In genomic region chr9:6692891-6693361, GRCh38 we compare ENCODE assay signal across 22 cellular contexts. TPM values are rescaled to one million over a fixed set of nuclear protein-coding genes. Genes with fewer than 3 reads are reported as not detected.
DNase-seq lines count a peak whose midpoint lies in the region; ATAC-seq lines count a peak whose summit lies in the region.
"Had no signal": no experiment of that assay in that cellular context is flagged by ENCODE, and none has a peak within 500 bp of the region (broad histone marks: within the 10 kb centered on the region; RNA-seq: fewer than 3 reads in every experiment).

No MANE protein-coding gene starts in this region.

- no peaks in the 10 kb centered on the region for H3K79me1 ChIP-seq in mesendoderm (ENCODE audit: low read length)

- H3K27me3 ChIP-seq in mesendoderm (ENCODE audit: insufficient read depth, low read length, poor library complexity), result no peaks in the 10 kb centered on the region
- H3K27me3 ChIP-seq: right lobe of liver, tibial nerve had no signal

- H3K4ac ChIP-seq in mesendoderm (ENCODE audit: low read depth, low read length), result no peak overlapping the region

- no peak overlapping the region for H4K5ac ChIP-seq in mesendoderm (ENCODE audit: low read length)

- no peaks in the 10 kb centered on the region for H3K4me1 ChIP-seq in mesendoderm (ENCODE audit: control insufficient read depth, low read depth, low read length)
- H3K4me1 ChIP-seq: right lobe of liver, tibial nerve had no signal

- H3K4me3 ChIP-seq in mesendoderm (ENCODE audit: low read length), result no peak overlapping the region
- H3K4me3 ChIP-seq: lung, right lobe of liver, tibial nerve had no signal

- no peak overlapping the region for H3K4me3 Mint-ChIP-seq in activated naive CD8-positive, alpha-beta T cell treated with anti-CD3 and anti-CD28 coated beads, Interleukin-2, amount 50 U/mL, for 24 hours
- no peak overlapping the region for H3K4me3 Mint-ChIP-seq in activated T-cell treated with anti-CD3 and anti-CD28 coated beads, Interleukin-2, amount 50 U/mL, for 72 hours
- H3K4me3 Mint-ChIP-seq: activated CD8-positive, alpha-beta T cell treated with anti-CD3 and anti-CD28 coated beads, Interleukin-2, amount 10 ng/mL, durations not matched to agents 7 days and 5 days; activated naive CD4-positive, alpha-beta T cell treated with anti-CD3 and anti-CD28 coated beads, Interleukin-2, amount 50 U/mL, for 24 hours; naive thymus-derived CD4-positive, alpha-beta T cell had no signal

- no peak overlapping the region for H3K9ac ChIP-seq in mesendoderm (ENCODE audit: low read length)

- H3K56ac ChIP-seq in mesendoderm (ENCODE audit: low read length), result no peak overlapping the region

- no peak overlapping the region for H3K23ac ChIP-seq in mesendoderm (ENCODE audit: low read length)

- ATAC-seq in GM18498 (IDR thresholded peaks at IDR 0.05; ENCODE audit: unreplicated experiment), result peak; percentile 41
- ATAC-seq in HG02852 (IDR thresholded peaks at IDR 0.05; ENCODE audit: unreplicated experiment), result peak; percentile 39
- ATAC-seq in activated naive CD8-positive, alpha-beta T cell treated with anti-CD3 and anti-CD28 coated beads, Interleukin-2, amount 50 U/mL, for 24 hours, result no peak
- no peak for ATAC-seq in GM19023 (IDR thresholded peaks at IDR 0.05; ENCODE audit: unreplicated experiment)
- no peak for ATAC-seq in activated T-cell treated with anti-CD3 and anti-CD28 coated beads, Interleukin-2, amount 50 U/mL, for 72 hours (replicated peaks in 1 of 2)
- ATAC-seq: activated CD8-positive, alpha-beta T cell treated with anti-CD3 and anti-CD28 coated beads, Interleukin-2, amount 10 ng/mL, durations not matched to agents 7 days and 5 days; naive thymus-derived CD4-positive, alpha-beta T cell; right lobe of liver had no signal

- no peak for DNase-seq in activated naive CD8-positive, alpha-beta T cell treated with anti-CD3 and anti-CD28 coated beads, Interleukin-2, amount 50 U/mL, for 24 hours
- DNase-seq in mesendoderm, result peak; percentile 59
- DNase-seq in cerebellum (ENCODE audit: low spot score), result no peak
- DNase-seq in HUDEP-2 (lab: John Stamatoyannopoulos, UW; ENCODE audit: unreplicated experiment in 76 of 76), result no peak
- DNase-seq in activated T-cell treated with anti-CD3 and anti-CD28 coated beads, Interleukin-2, amount 50 U/mL, for 72 hours, result no peak
- DNase-seq: activated CD8-positive, alpha-beta T cell treated with anti-CD3 and anti-CD28 coated beads, Interleukin-2, amount 10 ng/mL, durations not matched to agents 7 days and 5 days; activated T-cell treated with anti-CD3 and anti-CD28 coated beads, Interleukin-2, amount 50 U/mL, for 48 hours; COR-L47; glutamatergic neuron; islet precursor cell; naive thymus-derived CD4-positive, alpha-beta T cell; NCI-H1417 treated with DMSO at 0.1 percent for 48 hours; NCI-H526; right lobe of liver; SIG-M5; stimulated activated naive CD4-positive, alpha-beta T cell treated with Interleukin-2 at 50 U/mL for 16 hours had no signal

- no peak overlapping the region for H4K8ac ChIP-seq in mesendoderm (ENCODE audit: low read depth, low read length)

- no CpG with 5 or more reads among the region's 9 CpGs for WGBS in mesendoderm (ENCODE audit: extremely low coverage, insufficient coverage, low lambda C conversion rate)

- no peaks in the 10 kb centered on the region for H3K36me3 ChIP-seq in mesendoderm (ENCODE audit: control insufficient read depth, insufficient read depth, low read length)
- H3K36me3 ChIP-seq: right lobe of liver had no signal

- H3K4me2 ChIP-seq in mesendoderm (ENCODE audit: low read length), result no peak overlapping the region

- no peak overlapping the region for H3K18ac ChIP-seq in mesendoderm (ENCODE audit: low read length)

- H3K27ac Mint-ChIP-seq in activated naive CD8-positive, alpha-beta T cell treated with anti-CD3 and anti-CD28 coated beads, Interleukin-2, amount 50 U/mL, for 24 hours, result peak overlapping the region; percentile 27
- H3K27ac Mint-ChIP-seq in activated T-cell treated with anti-CD3 and anti-CD28 coated beads, Interleukin-2, amount 50 U/mL, for 72 hours, result no peak overlapping the region
- H3K27ac Mint-ChIP-seq: activated CD8-positive, alpha-beta T cell treated with anti-CD3 and anti-CD28 coated beads, Interleukin-2, amount 10 ng/mL, durations not matched to agents 7 days and 5 days; activated naive CD4-positive, alpha-beta T cell treated with anti-CD3 and anti-CD28 coated beads, Interleukin-2, amount 50 U/mL, for 24 hours; naive thymus-derived CD4-positive, alpha-beta T cell had no signal

- H3K79me2 ChIP-seq in mesendoderm (ENCODE audit: control insufficient read depth, insufficient read depth, low read length), result no peaks in the 10 kb centered on the region

- no peaks in the 10 kb centered on the region for H3K27me3 Mint-ChIP-seq in activated naive CD8-positive, alpha-beta T cell treated with anti-CD3 and anti-CD28 coated beads, Interleukin-2, amount 50 U/mL, for 24 hours
- no peaks in the 10 kb centered on the region for H3K27me3 Mint-ChIP-seq in activated T-cell treated with anti-CD3 and anti-CD28 coated beads, Interleukin-2, amount 50 U/mL, for 72 hours (ENCODE audit: low read depth)
- H3K27me3 Mint-ChIP-seq: activated naive CD4-positive, alpha-beta T cell treated with anti-CD3 and anti-CD28 coated beads, Interleukin-2, amount 50 U/mL, for 24 hours; naive thymus-derived CD4-positive, alpha-beta T cell had no signal

- H2AK5ac ChIP-seq in mesendoderm (ENCODE audit: low read length), result no peak overlapping the region

- H3K9me3 Mint-ChIP-seq in activated naive CD8-positive, alpha-beta T cell treated with anti-CD3 and anti-CD28 coated beads, Interleukin-2, amount 50 U/mL, for 24 hours, result no peaks in the 10 kb centered on the region
- H3K9me3 Mint-ChIP-seq in activated T-cell treated with anti-CD3 and anti-CD28 coated beads, Interleukin-2, amount 50 U/mL, for 72 hours, result no peaks in the 10 kb centered on the region
- H3K9me3 Mint-ChIP-seq: activated naive CD4-positive, alpha-beta T cell treated with anti-CD3 and anti-CD28 coated beads, Interleukin-2, amount 50 U/mL, for 24 hours had no signal

- no peak overlapping the region for H3K27ac ChIP-seq in mesendoderm (ENCODE audit: low read depth, low read length)
- H3K27ac ChIP-seq: right lobe of liver had no signal

- H3K4me1 Mint-ChIP-seq in activated naive CD8-positive, alpha-beta T cell treated with anti-CD3 and anti-CD28 coated beads, Interleukin-2, amount 50 U/mL, for 24 hours, result peaks cover 11% of the 10 kb centered on the region
- no peaks in the 10 kb centered on the region for H3K4me1 Mint-ChIP-seq in activated T-cell treated with anti-CD3 and anti-CD28 coated beads, Interleukin-2, amount 50 U/mL, for 72 hours (ENCODE audit: low read depth)
- H3K4me1 Mint-ChIP-seq: activated naive CD4-positive, alpha-beta T cell treated with anti-CD3 and anti-CD28 coated beads, Interleukin-2, amount 50 U/mL, for 24 hours had no signal

- H2BK5ac ChIP-seq in mesendoderm (ENCODE audit: low read length), result no peak overlapping the region

- no peak overlapping the region for H2BK15ac ChIP-seq in mesendoderm (replicated peaks; ENCODE audit: low read depth)

- H2BK120ac ChIP-seq in mesendoderm (ENCODE audit: low read depth, low read length), result no peak overlapping the region

- no peaks in the 10 kb centered on the region for H3K36me3 Mint-ChIP-seq in activated naive CD8-positive, alpha-beta T cell treated with anti-CD3 and anti-CD28 coated beads, Interleukin-2, amount 50 U/mL, for 24 hours (ENCODE audit: low read depth)
- H3K36me3 Mint-ChIP-seq in activated T-cell treated with anti-CD3 and anti-CD28 coated beads, Interleukin-2, amount 50 U/mL, for 72 hours (ENCODE audit: insufficient read depth in 2 of 2), result no peaks in the 10 kb centered on the region
- H3K36me3 Mint-ChIP-seq: activated naive CD4-positive, alpha-beta T cell treated with anti-CD3 and anti-CD28 coated beads, Interleukin-2, amount 50 U/mL, for 24 hours; naive thymus-derived CD4-positive, alpha-beta T cell had no signal

RNA-seq across cellular contexts. Expression of gene GLDC, which starts 47.4 kb away (rescaled TPM):
- polyA plus RNA-seq in mesendoderm (2013, experiment 1 of 2), result 39.5 TPM
- polyA plus RNA-seq in mesendoderm (2013, experiment 2 of 2), result 39.3 TPM
- 30.3 TPM for total RNA-seq in cerebellum
- 1 to 10 TPM; 1.2 to 5.2 TPM for total RNA-seq in activated T-cell treated with anti-CD3 and anti-CD28 coated beads, Interleukin-2, amount 50 U/mL, for 72 hours
- polyA plus RNA-seq: naive thymus-derived CD4-positive, alpha-beta T cell had no signal

Comparison
In these comparisons a context has a peak if more than half of its experiments do, and no peak if none do; other contexts are left out.
1. ATAC-seq: peak in GM18498 (single experiment) and HG02852 (single experiment); none in activated naive CD8-positive, alpha-beta T cell treated with anti-CD3 and anti-CD28 coated beads, Interleukin-2, amount 50 U/mL, for 24 hours (single experiment), GM19023 (single experiment) and activated T-cell treated with anti-CD3 and anti-CD28 coated beads, Interleukin-2, amount 50 U/mL, for 72 hours (0 of 2).